Comparison of ENCODE assay signal across 11 cellular contexts in genomic region chr1:227429447-227430359, GRCh38.
DNase-seq lines count a peak whose midpoint lies in the region; ATAC-seq and TF ChIP-seq lines count a peak whose summit lies in the region.
"Had no signal": no experiment of that assay in that cellular context is flagged by ENCODE, and none has a peak within 500 bp of the region (broad histone marks: within the 10 kb centered on the region; RNA-seq: fewer than 3 reads in every experiment).

No MANE protein-coding gene starts in this region.

- H3K4me3 ChIP-seq in HFF-Myc (replicated peaks; ENCODE audit: low read depth, low read length) = no peak overlapping the region
- no peak overlapping the region for H3K4me3 ChIP-seq in hepatocyte
- no peak overlapping the region for H3K4me3 ChIP-seq in spleen
- no peak overlapping the region for H3K4me3 ChIP-seq in WERI-Rb-1 (ENCODE audit: low read depth, low read length)

- H3K4me1 ChIP-seq in hepatocyte (ENCODE audit: insufficient read depth) (peaks cover 3% of the 10 kb centered on the region), spleen (peaks cover 0 to 18% (median 6%) of the 10 kb centered on the region in 6 donors)

- DNase-seq in HFF-Myc (ENCODE audit: extremely low read depth, low read depth) (peak; percentile 72), amniotic epithelial cell (ENCODE audit: low read depth) (peak; percentile 53), hepatocyte (ENCODE audit: low spot score) (no peak), spleen (no peak), posterior vena cava (ENCODE audit: low spot score) (no peak), glomerular visceral epithelial cell (ENCODE audit: extremely low spot score) (no peak), WERI-Rb-1 (no peak)
- DNase-seq: erythroblast; nucleus accumbens; stimulated activated naive CD4-positive, alpha-beta T cell had no signal

- no peaks in the 10 kb centered on the region for H3K36me3 ChIP-seq in hepatocyte (replicated peaks; ENCODE audit: insufficient read depth, low read depth)
- no peaks in the 10 kb centered on the region for H3K36me3 ChIP-seq in spleen
- H3K36me3 ChIP-seq in WERI-Rb-1 = no peaks in the 10 kb centered on the region

- ATAC-seq in HG02571 (IDR thresholded peaks at IDR 0.05; ENCODE audit: unreplicated experiment) = no peak

- no peaks in the 10 kb centered on the region for H3K79me2 ChIP-seq in hepatocyte

- no peak for TF ChIP-seq POLR2A in spleen (IDR thresholded peaks at IDR 0.05)

- H3K27ac ChIP-seq in hepatocyte (peak overlapping the region; percentile 31), spleen (peak overlapping the region in 5 of 8 donors; percentile 5 to 38 (median 31)), WERI-Rb-1 (no peak overlapping the region)

- intact Hi-C loops in spleen (cut with DNase I; ENCODE audit: low total_unique reads) (loop anchor here (10.0 kb wide), 1 partner anchor 195 kb away; no protein-coding TSS in a partner anchor), posterior vena cava (cut with DNase I) (no loop called here)

- no peak for TF ChIP-seq CTCF in HFF-Myc (IDR thresholded peaks at IDR 0.05; ENCODE audit: low read depth, low read length, missing control alignments)
- TF ChIP-seq CTCF in hepatocyte (IDR thresholded peaks at IDR 0.05; ENCODE audit: poor library complexity) = no peak
- no peak for TF ChIP-seq CTCF in spleen (IDR thresholded peaks at IDR 0.05 in 8 of 11, conservative IDR thresholded peaks at IDR 0.05 in 3 of 11)
- no peak for TF ChIP-seq CTCF in WERI-Rb-1 (IDR thresholded peaks at IDR 0.05; ENCODE audit: low read depth, low read length)

- H3K27me3 ChIP-seq in hepatocyte = no peaks in the 10 kb centered on the region
- H3K27me3 ChIP-seq in spleen (replicated peaks in 1 of 7) = no peaks in the 10 kb centered on the region
- H3K27me3 ChIP-seq in WERI-Rb-1 (ENCODE audit: insufficient read depth, low read depth, severe bottlenecking) = no peaks in the 10 kb centered on the region

- no peaks in the 10 kb centered on the region for H3K9me3 ChIP-seq in hepatocyte (ENCODE audit: low read depth)
- H3K9me3 ChIP-seq in spleen = no peaks in the 10 kb centered on the region
- H3K9me3 ChIP-seq in WERI-Rb-1 (ENCODE audit: severe bottlenecking) = no peaks in the 10 kb centered on the region

- no peak overlapping the region for H2AFZ ChIP-seq in hepatocyte

- 63% methylated on average over 13 of the region's 13 CpGs for WGBS in hepatocyte (ENCODE audit: low lambda C conversion rate, missing lambda C conversion rate)
- WGBS in spleen, 5 donors = 60 to 72% (median 65%) methylated on average over 13 of the region's 13 CpGs

- peak overlapping the region; percentile 21 for H3K4me2 ChIP-seq in hepatocyte

- no peaks in the 10 kb centered on the region for H3K9me2 ChIP-seq in hepatocyte (replicated peaks; ENCODE audit: insufficient read depth)

- H4K20me1 ChIP-seq in hepatocyte (ENCODE audit: insufficient read depth, poor library complexity, severe bottlenecking) = no peaks in the 10 kb centered on the region

Comparison
In these comparisons a context has a peak if more than half of its experiments do, and no peak if none do; other contexts are left out.
1. DNase-seq: peak in HFF-Myc (single experiment) and amniotic epithelial cell (single experiment); none in hepatocyte (single experiment), spleen (single experiment), posterior vena cava (single experiment), glomerular visceral epithelial cell (single experiment) and WERI-Rb-1 (single experiment).